In the genomic region with DNA sequence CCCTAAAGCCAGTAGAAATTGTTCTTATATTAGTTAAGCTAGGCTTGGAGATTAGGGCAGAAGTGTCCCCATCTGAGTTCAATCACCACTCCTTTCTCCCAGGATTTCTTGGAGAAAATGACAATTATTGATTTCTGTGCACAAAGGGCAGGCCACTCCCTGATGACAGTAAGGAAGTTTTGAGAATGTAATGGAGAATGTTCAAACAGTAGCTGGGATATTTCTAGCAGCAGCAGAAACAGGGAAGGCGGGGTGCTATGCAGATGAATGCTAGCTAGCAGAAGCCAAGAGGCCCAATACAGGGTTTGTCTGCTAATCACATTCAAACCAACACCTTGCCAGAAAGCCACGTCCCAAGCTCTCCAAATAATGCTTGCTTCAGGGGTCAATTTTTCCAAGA, we compare ENCODE assay signal across 22 cellular contexts.
"Had no signal": no experiment of that assay in that cellular context is flagged by ENCODE, and none has a peak within 500 bp of the region (broad histone marks: within the 10 kb centered on the region; RNA-seq: fewer than 3 reads in every experiment).

No MANE protein-coding gene starts in this region.

- H3K27me3 ChIP-seq: ascending aorta, body of pancreas had no signal

- H3K4me3 Mint-ChIP-seq: activated CD4-positive, alpha-beta T cell treated with anti-CD3 and anti-CD28 coated beads, Interleukin-2, amount 10 ng/mL, durations not matched to agents 24 days and 14 days; activated CD8-positive, alpha-beta memory T cell treated with anti-CD3 and anti-CD28 coated beads, Interleukin-2, amount 10 ng/mL, durations not matched to agents 7 days and 5 days; activated naive CD8-positive, alpha-beta T cell treated with anti-CD3 and anti-CD28 coated beads, Interleukin-2, amount 50 U/mL, for 24 hours; activated T-cell treated with anti-CD3 and anti-CD28 coated beads, Interleukin-2, amount 50 U/mL, for 24 hours; T-helper 1 cell treated with Interleukin-12 subunit alpha and Interleukin-12 subunit beta and Interleukin-4 antibody, amounts not matched to agents 30 μg/mL and 1 μg/mL, for 36 hours had no signal

- H3K27ac ChIP-seq: ascending aorta, body of pancreas, KMS-11 had no signal

- H3K4me2 ChIP-seq: KMS-11 had no signal

- H3K9me3 ChIP-seq: ascending aorta, body of pancreas had no signal

- H3K9me3 Mint-ChIP-seq: activated CD4-positive, alpha-beta T cell treated with anti-CD3 and anti-CD28 coated beads, Interleukin-2, amount 10 ng/mL, durations not matched to agents 24 days and 14 days; activated naive CD4-positive, alpha-beta T cell treated with anti-CD3 and anti-CD28 coated beads, Interleukin-2, amount 50 U/mL, for 72 hours; activated T-cell treated with anti-CD3 and anti-CD28 coated beads, Interleukin-2, amount 50 U/mL, for 24 hours; T-helper 1 cell treated with Interleukin-12 subunit alpha and Interleukin-12 subunit beta and Interleukin-4 antibody, amounts not matched to agents 30 μg/mL and 1 μg/mL, for 36 hours had no signal

- H3K4me1 ChIP-seq: ascending aorta, body of pancreas had no signal

- H3K27ac Mint-ChIP-seq: activated CD4-positive, alpha-beta T cell treated with anti-CD3 and anti-CD28 coated beads, Interleukin-2, amount 10 ng/mL, durations not matched to agents 24 days and 14 days; activated CD8-positive, alpha-beta memory T cell treated with anti-CD3 and anti-CD28 coated beads, Interleukin-2, amount 10 ng/mL, durations not matched to agents 7 days and 5 days; activated naive CD4-positive, alpha-beta T cell treated with anti-CD3 and anti-CD28 coated beads, Interleukin-2, amount 50 U/mL, for 72 hours; activated naive CD8-positive, alpha-beta T cell treated with anti-CD3 and anti-CD28 coated beads, Interleukin-2, amount 50 U/mL, for 24 hours; activated T-cell treated with anti-CD3 and anti-CD28 coated beads, Interleukin-2, amount 50 U/mL, for 24 hours; T-helper 1 cell treated with Interleukin-12 subunit alpha and Interleukin-12 subunit beta and Interleukin-4 antibody, amounts not matched to agents 30 μg/mL and 1 μg/mL, for 36 hours had no signal

- H3K4me3 ChIP-seq: ascending aorta, body of pancreas had no signal

- ATAC-seq: activated CD8-positive, alpha-beta memory T cell treated with anti-CD3 and anti-CD28 coated beads, Interleukin-2, amount 10 ng/mL, durations not matched to agents 7 days and 5 days; activated naive CD4-positive, alpha-beta T cell treated with anti-CD3 and anti-CD28 coated beads, Interleukin-2, amount 50 U/mL, for 72 hours; activated naive CD8-positive, alpha-beta T cell treated with anti-CD3 and anti-CD28 coated beads, Interleukin-2, amount 50 U/mL, for 24 hours; body of pancreas had no signal

- H3K36me3 Mint-ChIP-seq: activated CD8-positive, alpha-beta memory T cell treated with anti-CD3 and anti-CD28 coated beads, Interleukin-2, amount 10 ng/mL, durations not matched to agents 7 days and 5 days; activated naive CD4-positive, alpha-beta T cell treated with anti-CD3 and anti-CD28 coated beads, Interleukin-2, amount 50 U/mL, for 72 hours had no signal

- H3K36me3 ChIP-seq: ascending aorta had no signal

- H3K27me3 Mint-ChIP-seq: activated CD4-positive, alpha-beta T cell treated with anti-CD3 and anti-CD28 coated beads, Interleukin-2, amount 10 ng/mL, durations not matched to agents 24 days and 14 days; activated CD8-positive, alpha-beta memory T cell treated with anti-CD3 and anti-CD28 coated beads, Interleukin-2, amount 10 ng/mL, durations not matched to agents 7 days and 5 days; activated naive CD8-positive, alpha-beta T cell treated with anti-CD3 and anti-CD28 coated beads, Interleukin-2, amount 50 U/mL, for 24 hours had no signal

- H3K4me1 Mint-ChIP-seq: activated CD4-positive, alpha-beta T cell treated with anti-CD3 and anti-CD28 coated beads, Interleukin-2, amount 10 ng/mL, durations not matched to agents 24 days and 14 days; activated CD8-positive, alpha-beta memory T cell treated with anti-CD3 and anti-CD28 coated beads, Interleukin-2, amount 10 ng/mL, durations not matched to agents 7 days and 5 days; activated naive CD8-positive, alpha-beta T cell treated with anti-CD3 and anti-CD28 coated beads, Interleukin-2, amount 50 U/mL, for 24 hours had no signal

- DNase-seq: activated CD4-positive, alpha-beta T cell treated with anti-CD3 and anti-CD28 coated beads for 1 hour; activated CD4-positive, alpha-beta T cell treated with anti-CD3 and anti-CD28 coated beads, Interleukin-2, amount 10 ng/mL, durations not matched to agents 24 days and 14 days; activated CD4-positive, alpha-beta T cell treated with anti-CD3 and anti-CD28 coated beads, Interleukin-2, amount 50 U/mL, for 48 hours; activated CD8-positive, alpha-beta memory T cell treated with anti-CD3 and anti-CD28 coated beads, Interleukin-2, amount 10 ng/mL, durations not matched to agents 7 days and 5 days; activated effector memory CD4-positive, alpha-beta T cell treated with anti-CD3 and anti-CD28 coated beads, Interleukin-2, amount 50 U/mL, for 16 hours; activated naive CD4-positive, alpha-beta T cell treated with Interleukin-2 at 50 U/mL for 16 hours; activated naive CD8-positive, alpha-beta T cell treated with anti-CD3 and anti-CD28 coated beads, Interleukin-2, amount 50 U/mL, for 24 hours; activated T-cell treated with anti-CD3 and anti-CD28 coated beads, Interleukin-2, amount 50 U/mL, for 24 hours; amniotic stem cell; body of pancreas; NCI-H1092; NCI-H1417; NCI-H1930; NCI-H345; NCI-H510A; NCI-H526 treated with DMSO at 0.1 percent for 48 hours; OCI-M1; SHP77 treated with DMSO at 0.1 percent for 48 hours had no signal
